Comparison of ENCODE assay signal across 8 cellular contexts in genomic region chr18:2571200-2572143, GRCh38. TPM values are rescaled to one million over a fixed set of nuclear protein-coding genes. Genes with fewer than 3 reads are reported as not detected.
DNase-seq lines count a peak whose midpoint lies in the region; ATAC-seq and TF ChIP-seq lines count a peak whose summit lies in the region.

Gene METTL4 (minus strand): TSS chr18:2571505. CDS start chr18:2567216, 4,289 bp downstream.
Gene NDC80 (plus strand): TSS chr18:2571557. CDS start chr18:2572986, 1,429 bp downstream.

- H3K9me3 ChIP-seq in BE2C (no peaks in the 10 kb centered on the region), colonic mucosa (no peaks in the 10 kb centered on the region)

- no peaks in the 10 kb centered on the region for H3K27me3 Mint-ChIP-seq in activated CD4-positive, alpha-beta T cell treated with anti-CD3 and anti-CD28 coated beads, Interleukin-2, amount 10 ng/mL, durations not matched to agents 24 days and 14 days

- H3K36me3 ChIP-seq in BE2C (peaks cover 3% of the 10 kb centered on the region), colonic mucosa (no peaks in the 10 kb centered on the region)

- H3K4me3 Mint-ChIP-seq in activated CD4-positive, alpha-beta T cell treated with anti-CD3 and anti-CD28 coated beads, Interleukin-2, amount 10 ng/mL, durations not matched to agents 24 days and 14 days, result peak within 1 kb of the TSS; percentile 97

- H3K9ac ChIP-seq in colonic mucosa (ENCODE audit: low read depth in 2 of 2, low read length in 2 of 2), result peak within 1 kb of the TSS; percentile 86 to 95

- TF ChIP-seq CTCF in BE2C (IDR thresholded peaks at IDR 0.05; ENCODE audit: low read depth, low read length) (no peak), colonic mucosa (IDR thresholded peaks at IDR 0.05) (no peak)

- peak; percentile 81 for DNase-seq in BE2C
- DNase-seq in NCI-H524 treated with DMSO at 0.1 percent for 48 hours (lab: John Stamatoyannopoulos, UW), result peak; percentile 55
- peak; percentile 96 for DNase-seq in activated CD4-positive, alpha-beta T cell treated with anti-CD3 and anti-CD28 coated beads, Interleukin-2, amount 10 ng/mL, durations not matched to agents 24 days and 14 days
- DNase-seq in colonic mucosa, result peak; percentile 89
- peak; percentile 97 for DNase-seq in left kidney (ENCODE audit: low read depth, low spot score)
- peak; percentile 84 for DNase-seq in stimulated activated CD4-positive, alpha-beta T cell treated with anti-CD3 and anti-CD28 coated beads, Interleukin-1b, Interleukin-23, amount 100 ng/mL, for 48 hours

- H3K9me3 Mint-ChIP-seq in activated CD4-positive, alpha-beta T cell treated with anti-CD3 and anti-CD28 coated beads, Interleukin-2, amount 10 ng/mL, durations not matched to agents 24 days and 14 days, result no peaks in the 10 kb centered on the region

- H3K4me1 ChIP-seq in BE2C (no peaks in the 10 kb centered on the region), colonic mucosa (peaks cover 4% of the 10 kb centered on the region)

- H3K4me3 ChIP-seq in BE2C (ENCODE audit: low read depth, low read length) (peak within 1 kb of the TSS; percentile 93), colonic mucosa (peak within 1 kb of the TSS; percentile 41)

- peaks cover 50% of the 10 kb centered on the region for H3K4me1 Mint-ChIP-seq in activated CD4-positive, alpha-beta T cell treated with anti-CD3 and anti-CD28 coated beads, Interleukin-2, amount 10 ng/mL, durations not matched to agents 24 days and 14 days

- peak within 1 kb of the TSS; percentile 98 for H3K27ac Mint-ChIP-seq in activated CD4-positive, alpha-beta T cell treated with anti-CD3 and anti-CD28 coated beads, Interleukin-2, amount 10 ng/mL, durations not matched to agents 24 days and 14 days

- peak within 1 kb of the TSS; percentile 87 for H3K27ac ChIP-seq in colonic mucosa

- peaks cover 29% of the 10 kb centered on the region for H3K36me3 Mint-ChIP-seq in activated CD4-positive, alpha-beta T cell treated with anti-CD3 and anti-CD28 coated beads, Interleukin-2, amount 10 ng/mL, durations not matched to agents 24 days and 14 days (ENCODE audit: low read depth)

- ATAC-seq in GM19043 (IDR thresholded peaks at IDR 0.05; ENCODE audit: low read depth, unreplicated experiment) (peak; percentile 75), HG03354 (IDR thresholded peaks at IDR 0.05; ENCODE audit: poor library complexity, severe bottlenecking, unreplicated experiment) (peak; percentile 78)

- intact Hi-C loops in activated CD4-positive, alpha-beta T cell treated with anti-CD3 and anti-CD28 coated beads, Interleukin-2, amount 10 ng/mL, durations not matched to agents 24 days and 14 days (cut with micrococcal nuclease), result loop anchor here (1.0 to 5.0 kb wide), 7 partner anchors 15 to 689 kb away; partner anchors contain the start of gene EMILIN2
- intact Hi-C loops in colonic mucosa (cut with DNase I), result loop anchor here (5.0 kb wide), 1 partner anchor 86 kb away; the partner anchor contains the start of gene SMCHD1

- H3K27me3 ChIP-seq in BE2C (no peaks in the 10 kb centered on the region), colonic mucosa (no peaks in the 10 kb centered on the region)

RNA-seq across cellular contexts. Expression of gene METTL4, which starts in this region (rescaled TPM):
- 3.6 TPM for polyA plus RNA-seq in BE2C (2012; ENCODE audit: insufficient read depth, insufficient read length, low read depth)
- total RNA-seq in activated CD4-positive, alpha-beta T cell treated with anti-CD3 and anti-CD28 coated beads, Interleukin-2, amount 10 ng/mL, durations not matched to agents 24 days and 14 days, result 17.7 and 18.4 TPM in 2 replicates
- total RNA-seq in colonic mucosa, result 1 to 10 TPM; 7.2 to 8.2 TPM

RNA-seq across cellular contexts. Expression of gene NDC80, which starts in this region (rescaled TPM):
- polyA plus RNA-seq in BE2C (2012; ENCODE audit: insufficient read depth, insufficient read length, low read depth), result 1.9 TPM
- 42.4 and 50.5 TPM in 2 replicates for total RNA-seq in activated CD4-positive, alpha-beta T cell treated with anti-CD3 and anti-CD28 coated beads, Interleukin-2, amount 10 ng/mL, durations not matched to agents 24 days and 14 days
- total RNA-seq in colonic mucosa, result 10 to 100 TPM in 1 of 2 donors, 1 to 10 TPM in 1; 6.8 to 27.6 TPM

Comparison
In these comparisons a context has a peak if more than half of its experiments do, and no peak if none do; other contexts are left out.
1. Peak in every context shown above with its lines: DNase-seq, ATAC-seq, H3K4me3 ChIP-seq and H3K27ac ChIP-seq.